10 cellular contexts compared by ENCODE assay signal in the genomic region with DNA sequence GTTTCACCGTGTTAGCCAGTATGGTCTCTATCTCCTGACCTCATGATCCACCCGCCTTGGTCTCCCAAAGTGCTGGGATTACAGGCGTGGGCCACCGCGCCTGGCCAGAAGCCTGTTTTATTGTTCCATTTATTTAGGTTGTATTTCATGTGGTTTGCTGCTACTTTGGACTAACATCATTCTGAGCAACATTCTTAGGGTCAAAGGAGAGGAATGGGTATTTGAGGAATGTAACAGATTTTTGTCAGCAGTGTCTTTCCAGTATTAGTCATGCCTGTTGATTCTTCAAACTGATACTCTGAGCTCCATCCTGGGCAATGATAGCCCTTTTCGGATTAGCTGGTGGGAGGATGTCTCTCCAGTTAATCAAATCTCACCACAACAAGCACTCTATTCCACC.
DNase-seq lines count a peak whose midpoint lies in the region; ATAC-seq and TF ChIP-seq lines count a peak whose summit lies in the region.
"Had no signal": no experiment of that assay in that cellular context is flagged by ENCODE, and none has a peak within 500 bp of the region (broad histone marks: within the 10 kb centered on the region; RNA-seq: fewer than 3 reads in every experiment).

No MANE protein-coding gene starts in this region.

- peak; percentile 85 for DNase-seq in AG08395 (ENCODE audit: low spot score)
- peak; percentile 96 for DNase-seq in LHCN-M2 (ENCODE audit: low read depth)
- peak; percentile 83 for DNase-seq in dedifferentiated amniotic fluid mesenchymal stem cell (ENCODE audit: extremely low spot score)
- no peak for DNase-seq in GM20000 (ENCODE audit: low spot score)
- DNase-seq in activated T-helper 2 cell treated with anti-CD3 and anti-CD28 coated beads, Interferon-gamma antibody, Interleukin-2, Interleukin-4, amounts not matched to agents 10 μg/mL and 5 μg/mL and 100 μg/mL, durations not matched to agents 14 hours and 24 hours and 36 hours (ENCODE audit: low spot score): no peak
- no peak for DNase-seq in stimulated activated CD4-positive, alpha-beta T cell treated with anti-CD3 and anti-CD28 coated beads, Interleukin-12 subunit alpha, Interleukin-12 subunit beta, amount 100 ng/mL, for 4 hours
- DNase-seq: NCI-H2227 treated with DMSO at 0.1 percent for 48 hours, right cardiac atrium had no signal

- H3K36me3 Mint-ChIP-seq in nephron (ENCODE audit: low read depth): no peaks in the 10 kb centered on the region
- no peaks in the 10 kb centered on the region for H3K36me3 Mint-ChIP-seq in activated T-helper 2 cell treated with anti-CD3 and anti-CD28 coated beads, Interferon-gamma antibody, Interleukin-2, Interleukin-4, amounts not matched to agents 10 μg/mL and 5 μg/mL and 100 μg/mL, durations not matched to agents 14 hours and 24 hours and 36 hours (ENCODE audit: low read depth)

- no peaks in the 10 kb centered on the region for H3K9me3 Mint-ChIP-seq in nephron
- no peaks in the 10 kb centered on the region for H3K9me3 Mint-ChIP-seq in activated T-helper 2 cell treated with anti-CD3 and anti-CD28 coated beads, Interferon-gamma antibody, Interleukin-2, Interleukin-4, amounts not matched to agents 10 μg/mL and 5 μg/mL and 100 μg/mL, durations not matched to agents 14 hours and 24 hours and 36 hours

- ATAC-seq in GM21723 (IDR thresholded peaks at IDR 0.05; ENCODE audit: unreplicated experiment): no peak

- H3K4me1 Mint-ChIP-seq in nephron: peaks cover 48% of the 10 kb centered on the region
- H3K4me1 Mint-ChIP-seq in activated T-helper 2 cell treated with anti-CD3 and anti-CD28 coated beads, Interferon-gamma antibody, Interleukin-2, Interleukin-4, amounts not matched to agents 10 μg/mL and 5 μg/mL and 100 μg/mL, durations not matched to agents 14 hours and 24 hours and 36 hours (ENCODE audit: low read depth): peaks cover 2% of the 10 kb centered on the region

- H3K27me3 Mint-ChIP-seq in nephron (ENCODE audit: low read depth): no peaks in the 10 kb centered on the region
- H3K27me3 Mint-ChIP-seq in activated T-helper 2 cell treated with anti-CD3 and anti-CD28 coated beads, Interferon-gamma antibody, Interleukin-2, Interleukin-4, amounts not matched to agents 10 μg/mL and 5 μg/mL and 100 μg/mL, durations not matched to agents 14 hours and 24 hours and 36 hours (ENCODE audit: low read depth): peaks cover 33% of the 10 kb centered on the region

- intact Hi-C loops in activated T-helper 2 cell treated with anti-CD3 and anti-CD28 coated beads, Interferon-gamma antibody, Interleukin-2, Interleukin-4, amounts not matched to agents 10 μg/mL and 5 μg/mL and 100 μg/mL, durations not matched to agents 14 hours and 24 hours and 36 hours (cut with micrococcal nuclease): no loop called here

- TF ChIP-seq CTCF in nephron (IDR thresholded peaks at IDR 0.05; ENCODE audit: unreplicated experiment in 3 of 3): no peak
- TF ChIP-seq CTCF in GM20000 (IDR thresholded peaks at IDR 0.05; ENCODE audit: extremely low read depth, missing control alignments): no peak

- H3K27ac Mint-ChIP-seq in nephron: peak overlapping the region; percentile 46 to 88 (median 50)
- no peak overlapping the region for H3K27ac Mint-ChIP-seq in activated T-helper 2 cell treated with anti-CD3 and anti-CD28 coated beads, Interferon-gamma antibody, Interleukin-2, Interleukin-4, amounts not matched to agents 10 μg/mL and 5 μg/mL and 100 μg/mL, durations not matched to agents 14 hours and 24 hours and 36 hours

- H3K4me3 Mint-ChIP-seq in nephron: no peak overlapping the region
- H3K4me3 Mint-ChIP-seq in activated T-helper 2 cell treated with anti-CD3 and anti-CD28 coated beads, Interferon-gamma antibody, Interleukin-2, Interleukin-4, amounts not matched to agents 10 μg/mL and 5 μg/mL and 100 μg/mL, durations not matched to agents 14 hours and 24 hours and 36 hours (ENCODE audit: low read depth): no peak overlapping the region

Comparison
In these comparisons a context has a peak if more than half of its experiments do, and no peak if none do; other contexts are left out.
1. DNase-seq: peak in AG08395 (single experiment), LHCN-M2 (single experiment) and dedifferentiated amniotic fluid mesenchymal stem cell (single experiment); none in GM20000 (single experiment), activated T-helper 2 cell treated with anti-CD3 and anti-CD28 coated beads, Interferon-gamma antibody, Interleukin-2, Interleukin-4, amounts not matched to agents 10 μg/mL and 5 μg/mL and 100 μg/mL, durations not matched to agents 14 hours and 24 hours and 36 hours (single experiment) and stimulated activated CD4-positive, alpha-beta T cell treated with anti-CD3 and anti-CD28 coated beads, Interleukin-12 subunit alpha, Interleukin-12 subunit beta, amount 100 ng/mL, for 4 hours (single experiment).